ENCODE assay signal across 31 cellular contexts in genomic region chr20:1667510-1668085, GRCh38. TPM values are rescaled to one million over a fixed set of nuclear protein-coding genes. Genes with fewer than 3 reads are reported as not detected.
A peak's percentile ranks its signal among the peaks of the same experiment; 100 is the strongest.
DNase-seq lines count a peak whose midpoint lies in the region; ATAC-seq, FAIRE-seq and TF ChIP-seq lines count a peak whose summit lies in the region.
"Had no signal": no experiment of that assay in that cellular context is flagged by ENCODE, and none has a peak within 500 bp of the region (broad histone marks: within the 10 kb centered on the region; RNA-seq: fewer than 3 reads in every experiment).

No MANE protein-coding gene starts in this region.

- no peak for TF ChIP-seq EP300 in A549 (IDR thresholded peaks at IDR 0.05)
- no peak for TF ChIP-seq EP300 in esophagus muscularis mucosa (IDR thresholded peaks at IDR 0.05)

- CTCF ChIA-PET in A549 (lab: Yijun Ruan, JAX): interaction anchor here (0.8 kb wide), 1 partner anchor 9 kb away, joined by 3 read pairs; no protein-coding TSS in a partner anchor
- CTCF ChIA-PET in activated CD8-positive, alpha-beta T cell treated with anti-CD3 and anti-CD28 coated beads for 36 hours (lab: Charles Lee): interaction anchor here (0.5 to 0.9 kb wide), 2 partner anchors 29 to 109 kb away, joined by 3 read pairs; no protein-coding TSS in a partner anchor

- intact Hi-C loops in activated CD8-positive, alpha-beta T cell treated with anti-CD3 and anti-CD28 coated beads for 36 hours (cut with micrococcal nuclease): no loop called here
- intact Hi-C loops in esophagus muscularis mucosa (cut with DNase I): no loop called here

- peaks cover 20% of the 10 kb centered on the region for H3K36me3 Mint-ChIP-seq in T-helper 1 cell treated with Interleukin-12 subunit alpha and Interleukin-12 subunit beta and Interleukin-4 antibody, amounts not matched to agents 30 μg/mL and 1 μg/mL, for 36 hours (ENCODE audit: low read depth)
- peaks cover 66% of the 10 kb centered on the region for H3K36me3 Mint-ChIP-seq in activated CD8-positive, alpha-beta T cell treated with anti-CD3 and anti-CD28 coated beads for 36 hours (ENCODE audit: low read depth)
- H3K36me3 Mint-ChIP-seq: brain; CD14-positive monocyte; naive B cell; stimulated activated memory B cell treated with anti-CD40 and anti-IgM and Interleukin-4, amounts not matched to agents 10 μg/mL and 1 μg/mL and 100 μg/mL, for 72 hours had no signal

- H3K27ac Mint-ChIP-seq in T-helper 1 cell treated with Interleukin-12 subunit alpha and Interleukin-12 subunit beta and Interleukin-4 antibody, amounts not matched to agents 30 μg/mL and 1 μg/mL, for 36 hours: peak overlapping the region; percentile 18
- peak overlapping the region; percentile 69 for H3K27ac Mint-ChIP-seq in activated CD8-positive, alpha-beta T cell treated with anti-CD3 and anti-CD28 coated beads for 36 hours
- H3K27ac Mint-ChIP-seq: brain; CD14-positive monocyte; stimulated activated memory B cell treated with anti-CD40 and anti-IgM and Interleukin-4, amounts not matched to agents 10 μg/mL and 1 μg/mL and 100 μg/mL, for 72 hours had no signal

- FAIRE-seq in A549 (lab: Jason Lieb, UNC): peak; percentile 32
- no peak for FAIRE-seq in frontal cortex (lab: Jason Lieb, UNC)
- FAIRE-seq: GM12892, urothelium cell line had no signal

- no peak overlapping the region for H3K27ac ChIP-seq in A549
- H3K27ac ChIP-seq in esophagus muscularis mucosa (replicated peaks in 1 of 4): no peak overlapping the region
- H3K27ac ChIP-seq: 22Rv1, GM23248, prostate gland, SK-N-MC, testis had no signal

- H3K9me3 Mint-ChIP-seq in T-helper 1 cell treated with Interleukin-12 subunit alpha and Interleukin-12 subunit beta and Interleukin-4 antibody, amounts not matched to agents 30 μg/mL and 1 μg/mL, for 36 hours: peaks cover 8% of the 10 kb centered on the region
- H3K9me3 Mint-ChIP-seq in activated CD8-positive, alpha-beta T cell treated with anti-CD3 and anti-CD28 coated beads for 36 hours: peaks cover 31% of the 10 kb centered on the region
- H3K9me3 Mint-ChIP-seq: CD14-positive monocyte; stimulated activated memory B cell treated with anti-CD40 and anti-IgM and Interleukin-4, amounts not matched to agents 10 μg/mL and 1 μg/mL and 100 μg/mL, for 72 hours had no signal

- no peak overlapping the region for H3K4me3 Mint-ChIP-seq in T-helper 1 cell treated with Interleukin-12 subunit alpha and Interleukin-12 subunit beta and Interleukin-4 antibody, amounts not matched to agents 30 μg/mL and 1 μg/mL, for 36 hours
- no peak overlapping the region for H3K4me3 Mint-ChIP-seq in activated CD8-positive, alpha-beta T cell treated with anti-CD3 and anti-CD28 coated beads for 36 hours
- H3K4me3 Mint-ChIP-seq: brain; CD14-positive monocyte; stimulated activated memory B cell treated with anti-CD40 and anti-IgM and Interleukin-4, amounts not matched to agents 10 μg/mL and 1 μg/mL and 100 μg/mL, for 72 hours had no signal

- DNase-seq in T-helper 1 cell: no peak
- no peak for DNase-seq in A549 (ENCODE audit: low read depth in 1 of 2, low spot score in 1 of 2)
- peak; percentile 41 for DNase-seq in activated CD8-positive, alpha-beta T cell treated with anti-CD3 and anti-CD28 coated beads for 36 hours
- DNase-seq in esophagus muscularis mucosa (ENCODE audit: extremely low spot score): peak; percentile 31
- no peak for DNase-seq in NCI-H2029 (lab: John Stamatoyannopoulos, UW)
- no peak for DNase-seq in frontal cortex (ENCODE audit: low spot score in 2 of 2)
- DNase-seq: activated CD8-positive, alpha-beta memory T cell treated with anti-CD3 and anti-CD28 coated beads for 24 hours; DMS 273 treated with DMSO at 0.1 percent for 48 hours; EL; glutamatergic neuron; GM23248; islet precursor cell; left ventricle myocardium superior; naive B cell; NCI-H1417 treated with DMSO at 0.1 percent for 48 hours; NCI-H446; nucleus accumbens; stimulated activated CD4-positive, alpha-beta T cell treated with anti-CD3 and anti-CD28 coated beads, Interleukin-4, amount 100 ng/mL, for 24 hours; testis had no signal

- POLR2A ChIA-PET in A549 (lab: Yijun Ruan, JAX): no interaction called here
- POLR2A ChIA-PET in activated CD8-positive, alpha-beta T cell treated with anti-CD3 and anti-CD28 coated beads for 36 hours (lab: Charles Lee): interaction anchor here (2.0 kb wide), 1 partner anchor 11 kb away, joined by 6 read pairs; no protein-coding TSS in a partner anchor

- H3K4me1 Mint-ChIP-seq in T-helper 1 cell treated with Interleukin-12 subunit alpha and Interleukin-12 subunit beta and Interleukin-4 antibody, amounts not matched to agents 30 μg/mL and 1 μg/mL, for 36 hours (ENCODE audit: low read depth): peaks cover 66% of the 10 kb centered on the region
- peaks cover 91% of the 10 kb centered on the region for H3K4me1 Mint-ChIP-seq in activated CD8-positive, alpha-beta T cell treated with anti-CD3 and anti-CD28 coated beads for 36 hours (ENCODE audit: low read depth)
- H3K4me1 Mint-ChIP-seq: brain had no signal

- no peak for TF ChIP-seq CTCF in A549 (IDR thresholded peaks at IDR 0.05)
- no peak for TF ChIP-seq CTCF in activated CD8-positive, alpha-beta T cell treated with anti-CD3 and anti-CD28 coated beads for 36 hours (IDR thresholded peaks at IDR 0.05)
- no peak for TF ChIP-seq CTCF in esophagus muscularis mucosa (IDR thresholded peaks at IDR 0.05)

- H3K9me3 ChIP-seq in A549 (no peaks in the 10 kb centered on the region), esophagus muscularis mucosa (no peaks in the 10 kb centered on the region)
- H3K9me3 ChIP-seq: prostate gland, testis had no signal

- H3K4me1 ChIP-seq in A549: no peaks in the 10 kb centered on the region
- H3K4me1 ChIP-seq in esophagus muscularis mucosa: no peaks in the 10 kb centered on the region
- H3K4me1 ChIP-seq: prostate gland, testis had no signal

- no peak for TF ChIP-seq RAD21 in A549 (conservative IDR thresholded peaks at IDR 0.05 in 1 of 2, IDR thresholded peaks at IDR 0.05 in 1 of 2)

- no peaks in the 10 kb centered on the region for H3K27me3 Mint-ChIP-seq in T-helper 1 cell treated with Interleukin-12 subunit alpha and Interleukin-12 subunit beta and Interleukin-4 antibody, amounts not matched to agents 30 μg/mL and 1 μg/mL, for 36 hours (ENCODE audit: low read depth)
- H3K27me3 Mint-ChIP-seq in activated CD8-positive, alpha-beta T cell treated with anti-CD3 and anti-CD28 coated beads for 36 hours: no peaks in the 10 kb centered on the region
- H3K27me3 Mint-ChIP-seq: stimulated activated memory B cell treated with anti-CD40 and anti-IgM and Interleukin-4, amounts not matched to agents 10 μg/mL and 1 μg/mL and 100 μg/mL, for 72 hours had no signal

- H3K4me3 ChIP-seq in A549 (no peak overlapping the region), esophagus muscularis mucosa (no peak overlapping the region)
- H3K4me3 ChIP-seq: GM23248, prostate gland, SK-N-MC, testis had no signal

- ATAC-seq in A549 (no peak), HG02840 (IDR thresholded peaks at IDR 0.05; ENCODE audit: low FRiP score, unreplicated experiment) (no peak)
- peak; percentile 45 for ATAC-seq in activated CD8-positive, alpha-beta T cell treated with anti-CD3 and anti-CD28 coated beads for 36 hours
- ATAC-seq: left ventricle myocardium superior; sciatic nerve; stimulated activated memory B cell treated with anti-CD40 and anti-IgM and Interleukin-4, amounts not matched to agents 10 μg/mL and 1 μg/mL and 100 μg/mL, for 72 hours had no signal

- TF ChIP-seq POLR2A in A549 (IDR thresholded peaks at IDR 0.05; ENCODE audit: low read length) (no peak), esophagus muscularis mucosa (IDR thresholded peaks at IDR 0.05; ENCODE audit: low read depth) (no peak)

- H3K27me3 ChIP-seq in esophagus muscularis mucosa: no peaks in the 10 kb centered on the region
- H3K27me3 ChIP-seq: testis had no signal

- no peaks in the 10 kb centered on the region for H3K36me3 ChIP-seq in esophagus muscularis mucosa
- H3K36me3 ChIP-seq: prostate gland had no signal

- no peak overlapping the region for H3K4me2 ChIP-seq in A549

- 2% methylated on average over 1 of the region's 1 CpG for WGBS in A549 (ENCODE audit: missing lambda C conversion rate)
- 53% methylated on average over 1 of the region's 1 CpG for WGBS in esophagus muscularis mucosa

TF ChIP-seq in A549, 52 proteins besides CTCF, POLR2A, EP300 and RAD21:
- TF ChIP-seq CBX2 (IDR thresholded peaks at IDR 0.05; ENCODE audit: borderline replicate concordance, low read depth) (no peak), NFE2L2 (conservative IDR thresholded peaks at IDR 0.05; ENCODE audit: low read length) (no peak), KDM5A (IDR thresholded peaks at IDR 0.05) (no peak), CHD2 (IDR thresholded peaks at IDR 0.05; ENCODE audit: low read length, partially characterized antibody) (no peak), ZSCAN20 (CRISPR knock-in tag; IDR thresholded peaks at IDR 0.05) (no peak), FOXS1 (CRISPR knock-in tag; IDR thresholded peaks at IDR 0.05) (no peak), POLR2AphosphoS2 (conservative IDR thresholded peaks at IDR 0.05; ENCODE audit: low read length) (no peak), CHD4 (IDR thresholded peaks at IDR 0.05; ENCODE audit: borderline replicate concordance) (no peak), NPAS2 (CRISPR knock-in tag; IDR thresholded peaks at IDR 0.05; ENCODE audit: borderline replicate concordance) (no peak), SREBF2 (IDR thresholded peaks at IDR 0.05) (no peak), FOSB (CRISPR knock-in tag; IDR thresholded peaks at IDR 0.05) (no peak)

RNA-seq across cellular contexts. Expression of gene SIRPG, which starts 10.0 kb away (rescaled TPM):
- polyA plus RNA-seq in A549 (2011; rRNA removed) (not detected in 2 replicates), A549 (2017; fragmentation: RNase III; extraction: RNeasy Plus Mini Kit Qiagen cat#74134 plus additional on column Dnase treatment) (not detected in 3 replicates)
- polyA plus RNA-seq in A549 (2012; cell fraction: cytosol; rRNA removed): not detected in 2 replicates
- polyA plus RNA-seq in A549 (2012; cell fraction: nucleus; rRNA removed): not detected in 2 replicates
- not detected in 2 replicates for polyA minus RNA-seq in A549 (2011; rRNA and poly(A)+ RNA removed)
- 10 to 100 TPM; 45.4 to 48.6 TPM for total RNA-seq in activated CD8-positive, alpha-beta T cell treated with anti-CD3 and anti-CD28 coated beads for 36 hours
- total RNA-seq in esophagus muscularis mucosa (not detected), frontal cortex (not detected)
- total RNA-seq: GM23248, OCI-LY7, sciatic nerve had no signal
- polyA plus RNA-seq: GM23248 had no signal

RNA-seq across cellular contexts. Expression of gene SIRPB1, which starts 47.8 kb away (rescaled TPM):
- 0.10 and 0.49 TPM in 2 replicates for polyA plus RNA-seq in A549 (2011; rRNA removed)
- polyA plus RNA-seq in A549 (2012; cell fraction: cytosol; rRNA removed): 0.58 and 0.76 TPM in 2 replicates
- polyA plus RNA-seq in A549 (2012; cell fraction: nucleus; rRNA removed): 0.55 and 0.56 TPM in 2 replicates
- polyA plus RNA-seq in A549 (2017; fragmentation: RNase III; extraction: RNeasy Plus Mini Kit Qiagen cat#74134 plus additional on column Dnase treatment): 0.35 to 0.56 TPM (median 0.45 TPM) in 3 replicates
- 0.34 and 2.9 TPM in 2 replicates for polyA minus RNA-seq in A549 (2011; rRNA and poly(A)+ RNA removed)
- under 1 TPM; 0.83 to 0.92 TPM for total RNA-seq in activated CD8-positive, alpha-beta T cell treated with anti-CD3 and anti-CD28 coated beads for 36 hours
- total RNA-seq in esophagus muscularis mucosa: 1 to 10 TPM in 3 of 4 donors, under 1 TPM in 1; under 0.01 to 4.0 (median 3.1) TPM
- 0.41 TPM for total RNA-seq in frontal cortex
- total RNA-seq: OCI-LY7 had no signal
- polyA plus RNA-seq: GM23248 had no signal

Comparison
In these comparisons a context has a peak if more than half of its experiments do, and no peak if none do; other contexts are left out.
1. DNase-seq: peak in activated CD8-positive, alpha-beta T cell treated with anti-CD3 and anti-CD28 coated beads for 36 hours (single experiment) and esophagus muscularis mucosa (single experiment); none in T-helper 1 cell (0 of 5), A549 (0 of 2), NCI-H2029 (single experiment) and frontal cortex (0 of 2).
2. RNA of gene SIRPG, which starts 10.0 kb away (total RNA-seq): 45.4 to 48.6 TPM in activated CD8-positive, alpha-beta T cell treated with anti-CD3 and anti-CD28 coated beads for 36 hours; not detected in esophagus muscularis mucosa and not detected in frontal cortex (single experiment); every median in the first group is over 10 times any median in the second.